Comparison of ENCODE assay signal across 10 cellular contexts in the genomic region with DNA sequence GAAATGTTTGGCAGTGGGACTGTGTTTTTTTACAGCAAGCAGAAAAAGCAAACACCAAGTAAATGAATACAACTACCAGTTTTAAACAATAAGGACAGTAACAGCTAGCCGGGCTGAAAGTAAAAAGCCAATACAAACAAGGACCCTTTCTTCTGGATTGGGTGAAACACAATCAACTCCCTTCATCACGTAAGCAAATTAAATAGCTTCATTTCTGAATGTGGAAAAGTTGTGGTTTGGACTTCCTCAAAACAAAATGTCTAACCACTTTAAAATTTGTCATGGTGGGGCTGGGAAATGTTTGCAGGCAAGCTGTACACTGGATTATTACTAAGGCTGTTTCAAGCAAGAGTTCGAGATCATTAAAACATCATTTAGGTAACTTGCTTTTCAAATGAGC. TPM values are rescaled to one million over a fixed set of nuclear protein-coding genes. Genes with fewer than 3 reads are reported as not detected.
A peak's percentile ranks its signal among the peaks of the same experiment; 100 is the strongest.
DNase-seq lines count a peak whose midpoint lies in the region; ATAC-seq, FAIRE-seq and TF ChIP-seq lines count a peak whose summit lies in the region.
"Had no signal": no experiment of that assay in that cellular context is flagged by ENCODE, and none has a peak within 500 bp of the region (broad histone marks: within the 10 kb centered on the region; RNA-seq: fewer than 3 reads in every experiment).

No MANE protein-coding gene starts in this region.

- no peak for TF ChIP-seq POLR2A in H54 (IDR thresholded peaks at IDR 0.05; ENCODE audit: low read depth, low read length)

- ATAC-seq in HG03565 (IDR thresholded peaks at IDR 0.05; ENCODE audit: unreplicated experiment) (no peak), GM21529 (IDR thresholded peaks at IDR 0.05; ENCODE audit: unreplicated experiment) (no peak)
- ATAC-seq: esophagus mucosa had no signal

- no peaks in the 10 kb centered on the region for H3K79me2 ChIP-seq in neural progenitor cell (ENCODE audit: low read depth)

- DNase-seq in COLO829 (ENCODE audit: low spot score) (peak; percentile 94), NOMO-1 treated with DMSO at 0.1 percent for 48 hours (lab: John Stamatoyannopoulos, UW; ENCODE audit: unreplicated experiment) (peak; percentile 72), non-pigmented ciliary epithelial cell (ENCODE audit: low read depth) (peak; percentile 53), H54 (ENCODE audit: insufficient read length, low spot score) (no peak), neural progenitor cell (ENCODE audit: low spot score) (no peak)
- DNase-seq: stimulated activated CD4-positive, alpha-beta T cell treated with anti-CD3 and anti-CD28 coated beads, Interleukin-2, amount 100 ng/mL, for 24 hours had no signal

- no peak overlapping the region for H3K4me3 ChIP-seq in duodenal mucosa (ENCODE audit: low read depth in 1 of 2, low read length in 2 of 2)
- no peak overlapping the region for H3K4me3 ChIP-seq in neural progenitor cell

- no peak overlapping the region for H3K9ac ChIP-seq in duodenal mucosa (ENCODE audit: low read depth in 1 of 2, low read length in 2 of 2)
- no peak overlapping the region for H3K9ac ChIP-seq in neural progenitor cell

- H4K20me1 ChIP-seq in neural progenitor cell (ENCODE audit: low read depth) = no peaks in the 10 kb centered on the region

- H3K36me3 Mint-ChIP-seq in neural progenitor cell = peaks cover 23% of the 10 kb centered on the region

- no peaks in the 10 kb centered on the region for H3K9me3 Mint-ChIP-seq in neural progenitor cell

- H3K36me3 ChIP-seq in duodenal mucosa (ENCODE audit: control insufficient read depth in 1 of 2, insufficient read depth in 2 of 2, low read length in 2 of 2) (peaks cover 32 to 57% of the 10 kb centered on the region in 2 donors), neural progenitor cell (no peaks in the 10 kb centered on the region)

- no peak overlapping the region for H3K4me2 ChIP-seq in neural progenitor cell

- H3K27me3 ChIP-seq in duodenal mucosa (ENCODE audit: control insufficient read depth in 1 of 2, insufficient read depth in 2 of 2, low read length in 2 of 2) (no peaks in the 10 kb centered on the region), neural progenitor cell (no peaks in the 10 kb centered on the region)

- H2AFZ ChIP-seq in neural progenitor cell (replicated peaks) = no peak overlapping the region

- peaks cover 15 to 35% of the 10 kb centered on the region in 2 donors for H3K4me1 ChIP-seq in duodenal mucosa (ENCODE audit: control insufficient read depth in 1 of 2, insufficient read depth in 2 of 2, low read length in 2 of 2)
- peaks cover 36% of the 10 kb centered on the region for H3K4me1 ChIP-seq in neural progenitor cell

- H3K27ac Mint-ChIP-seq in neural progenitor cell = no peak overlapping the region

- no peak for TF ChIP-seq CTCF in neural progenitor cell (IDR thresholded peaks at IDR 0.05)

- H3K4me3 Mint-ChIP-seq in neural progenitor cell = no peak overlapping the region

- H3K27me3 Mint-ChIP-seq in neural progenitor cell (ENCODE audit: insufficient read depth, low read depth) = peaks cover 4% of the 10 kb centered on the region

- H3K4me1 Mint-ChIP-seq in neural progenitor cell = peaks cover 52% of the 10 kb centered on the region

- peaks cover 30% of the 10 kb centered on the region for H3F3A ChIP-seq in neural progenitor cell (ENCODE audit: low read depth)

- H3K9me3 ChIP-seq in duodenal mucosa (ENCODE audit: control insufficient read depth in 1 of 2, low read length in 2 of 2) (no peaks in the 10 kb centered on the region), neural progenitor cell (ENCODE audit: low read depth) (no peaks in the 10 kb centered on the region)

- no peak for FAIRE-seq in H54 (lab: Jason Lieb, UNC)

- H3K27ac ChIP-seq in duodenal mucosa (ENCODE audit: low read depth, low read length) (peak overlapping the region; percentile 54), neural progenitor cell (no peak overlapping the region)

RNA-seq across cellular contexts. Expression of gene TCHP, which starts 47.4 kb away (rescaled TPM):
- 15.2 and 20.0 TPM in 2 replicates for total RNA-seq in neural progenitor cell (ENCODE audit: low replicate concordance)

RNA-seq across cellular contexts. Expression of gene GIT2, which starts 48.7 kb away (rescaled TPM):
- 23.9 and 28.5 TPM in 2 replicates for total RNA-seq in neural progenitor cell (ENCODE audit: low replicate concordance)

RNA-seq across cellular contexts. Expression of gene ANKRD13A, which starts 51.7 kb away (rescaled TPM):
- total RNA-seq in neural progenitor cell (ENCODE audit: low replicate concordance) = 35.4 and 47.5 TPM in 2 replicates

Comparison
In these comparisons a context has a peak if more than half of its experiments do, and no peak if none do; other contexts are left out.
1. DNase-seq: peak in COLO829 (single experiment), NOMO-1 treated with DMSO at 0.1 percent for 48 hours (single experiment) and non-pigmented ciliary epithelial cell (single experiment); none in H54 (single experiment) and neural progenitor cell (single experiment).